ENCODE assay signal across 1 cellular context in genomic region chr13:95783747-95784146, GRCh38.
TF ChIP-seq lines count a peak whose summit lies in the region.

No MANE protein-coding gene starts in this region.

TF ChIP-seq in A549, 52 proteins besides CTCF, POLR2A, EP300 and RAD21:
- TF ChIP-seq REST (IDR thresholded peaks at IDR 0.05) = no peak
